15 cellular contexts compared by ENCODE assay signal in the genomic region with DNA sequence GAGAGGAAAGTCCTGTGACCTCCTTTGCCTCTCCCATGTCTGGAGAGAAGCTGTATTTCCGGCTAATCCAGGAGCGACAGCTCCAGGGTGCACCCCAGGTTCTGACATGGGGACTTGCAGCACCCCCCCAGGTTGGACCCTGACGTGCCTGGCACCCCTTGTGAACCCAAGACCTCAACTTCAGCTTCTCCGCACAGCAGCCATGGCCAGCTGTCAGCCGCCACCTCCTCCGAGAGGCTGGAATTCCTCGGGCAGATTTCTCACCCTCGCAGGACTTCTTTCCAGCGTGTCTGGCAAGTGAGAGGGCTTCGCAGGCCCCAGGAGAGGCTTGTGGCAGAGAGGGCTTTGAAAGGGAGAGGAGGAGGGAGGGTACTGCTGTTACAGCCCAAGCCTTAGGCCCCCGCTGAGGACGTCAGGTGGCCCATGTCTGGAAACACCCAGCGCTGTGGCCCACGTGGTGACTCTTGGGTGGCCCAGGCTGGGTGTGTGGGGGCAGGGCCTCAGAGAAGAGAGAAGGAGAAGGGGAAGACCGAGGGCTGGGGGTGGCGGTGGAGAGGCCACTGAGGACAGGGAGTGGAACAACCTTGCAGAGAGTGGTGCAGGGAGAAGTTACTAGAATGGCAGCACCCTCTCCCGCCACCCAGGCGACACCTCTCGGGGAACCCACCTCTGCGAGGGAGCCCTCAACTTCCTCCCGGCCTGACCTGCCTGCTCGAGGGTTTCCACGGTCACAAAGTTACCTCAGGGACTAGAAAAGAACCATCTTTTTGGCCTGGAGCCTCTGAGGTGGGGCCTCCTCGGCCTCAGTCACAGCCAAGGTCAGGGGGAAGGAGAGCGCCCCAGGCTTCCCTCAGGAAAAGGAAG. TPM values are rescaled to one million over a fixed set of nuclear protein-coding genes. Genes with fewer than 3 reads are reported as not detected.
A peak's percentile ranks its signal among the peaks of the same experiment; 100 is the strongest.
DNase-seq lines count a peak whose midpoint lies in the region; ATAC-seq and TF ChIP-seq lines count a peak whose summit lies in the region.
"Had no signal": no experiment of that assay in that cellular context is flagged by ENCODE, and none has a peak within 500 bp of the region (broad histone marks: within the 10 kb centered on the region; RNA-seq: fewer than 3 reads in every experiment).

No MANE protein-coding gene starts in this region.

- no CpG with 5 or more reads among the region's 25 CpGs for WGBS in H9 (ENCODE audit: extremely low coverage, insufficient read length, low lambda C conversion rate)
- 68 to 79% methylated on average over 14 to 25 of the region's 25 CpGs for WGBS in body of pancreas, 2 donors
- 56% methylated on average over 15 of the region's 25 CpGs for WGBS in right lobe of liver (ENCODE audit: insufficient coverage, low coverage, low lambda C conversion rate, missing lambda C conversion rate)

- H3K27ac Mint-ChIP-seq in H9: no peak overlapping the region; a peak in 1 of 7 replicates

- H3K4me1 Mint-ChIP-seq in H9: 0 out of 4 replicates have a peak, but pooled peaks cover 0 to 3% of the 10 kb centered on the region in 2 experiments

- H3K36me3 Mint-ChIP-seq in H9 (ENCODE audit: insufficient read depth in 1 of 3, low read depth in 3 of 3): no peaks in the 10 kb centered on the region

- H3K27me3 ChIP-seq in H9 (ENCODE audit: insufficient read depth, low read length): no peaks in the 10 kb centered on the region
- H3K27me3 ChIP-seq in body of pancreas: no peaks in the 10 kb centered on the region
- no peaks in the 10 kb centered on the region for H3K27me3 ChIP-seq in right lobe of liver
- H3K27me3 ChIP-seq in gastrocnemius medialis: no peaks in the 10 kb centered on the region
- H3K27me3 ChIP-seq: BE2C, transverse colon had no signal

- peak; percentile 13 for ATAC-seq in body of pancreas
- ATAC-seq in right lobe of liver: peak in 1 of 4 donors; percentile 48
- peak in 1 of 2 donors; percentile 16 for ATAC-seq in gastrocnemius medialis
- ATAC-seq in GM18868 (IDR thresholded peaks at IDR 0.05; ENCODE audit: unreplicated experiment): no peak
- ATAC-seq in GM21515 (IDR thresholded peaks at IDR 0.05; ENCODE audit: unreplicated experiment): no peak
- ATAC-seq in GM18873 (IDR thresholded peaks at IDR 0.05; ENCODE audit: low FRiP score, unreplicated experiment): no peak

- no peak overlapping the region for H2AK5ac ChIP-seq in H9 (ENCODE audit: insufficient read length, low read length)

- no peak overlapping the region for H3K4me3 Mint-ChIP-seq in H9

- H3K4me2 ChIP-seq in H9 (ENCODE audit: insufficient read depth, insufficient read length, low read length): no peak overlapping the region

- in situ Hi-C loops in gastrocnemius medialis (cut with MboI; ENCODE audit: low sequenced_read_pairs in 4 of 4): loop anchor here in 2 of 4 donors (25.0 kb wide), 1 partner anchor 153 kb away; no protein-coding TSS in a partner anchor

- H3K27ac ChIP-seq in H9 (ENCODE audit: insufficient read length, low read depth, low read length) (no peak overlapping the region), body of pancreas (no peak overlapping the region), right lobe of liver (no peak overlapping the region), gastrocnemius medialis (peak overlapping the region; percentile 53 to 74 (median 56))
- H3K27ac ChIP-seq: transverse colon had no signal

- H3K56ac ChIP-seq in H9 (ENCODE audit: insufficient read length, low read depth, low read length): no peak overlapping the region

- DNase-seq in H9: peak; percentile 31
- no peak for DNase-seq in body of pancreas
- DNase-seq in right lobe of liver: peak in 2 of 3 donors; percentile 46 to 56
- no peak for DNase-seq in gastrocnemius medialis
- DNase-seq in activated CD8-positive, alpha-beta memory T cell treated with anti-CD3 and anti-CD28 coated beads, Interleukin-2, amount 50 U/mL, for 48 hours: no peak
- DNase-seq: activated naive CD4-positive, alpha-beta T cell treated with anti-CD3 and anti-CD28 coated beads, Interleukin-2, amount 50 U/mL, for 16 hours; BE2C; caudate nucleus; DMS79; NCI-H345; OCI-M1; transverse colon had no signal

- H4K5ac ChIP-seq in H9 (ENCODE audit: insufficient read length, low read depth, low read length): no peak overlapping the region

- H3K14ac ChIP-seq in H9 (ENCODE audit: insufficient read depth, low read length): no peak overlapping the region

- no peak overlapping the region for H3K9ac ChIP-seq in H9 (ENCODE audit: extremely low read depth, insufficient read length, low read length)

- H3T11ph ChIP-seq in H9 (ENCODE audit: low read length): no peak overlapping the region

- H2BK15ac ChIP-seq in H9 (ENCODE audit: low read depth, low read length): no peak overlapping the region

- H3K79me2 ChIP-seq in H9 (ENCODE audit: insufficient read depth, low read length): no peaks in the 10 kb centered on the region

- no peak for TF ChIP-seq POLR2A in body of pancreas (IDR thresholded peaks at IDR 0.05)
- TF ChIP-seq POLR2A in right lobe of liver (IDR thresholded peaks at IDR 0.05): no peak
- no peak for TF ChIP-seq POLR2A in gastrocnemius medialis (IDR thresholded peaks at IDR 0.05)

- TF ChIP-seq CTCF in H9 (conservative IDR thresholded peaks at IDR 0.05) (no peak), body of pancreas (IDR thresholded peaks at IDR 0.05) (no peak), right lobe of liver (IDR thresholded peaks at IDR 0.05) (no peak), gastrocnemius medialis (IDR thresholded peaks at IDR 0.05 in 4 of 5, conservative IDR thresholded peaks at IDR 0.05 in 1 of 5) (no peak)

- H3K36me3 ChIP-seq in body of pancreas (replicated peaks in 1 of 2; ENCODE audit: insufficient read depth in 1 of 2, low read depth in 2 of 2) (no peaks in the 10 kb centered on the region), right lobe of liver (no peaks in the 10 kb centered on the region), gastrocnemius medialis (no peaks in the 10 kb centered on the region)
- H3K36me3 ChIP-seq: BE2C, transverse colon had no signal

- H2BK20ac ChIP-seq in H9 (ENCODE audit: low read depth, low read length, poor library complexity, severe bottlenecking): no peak overlapping the region

- no peaks in the 10 kb centered on the region for H4K20me1 ChIP-seq in H9 (ENCODE audit: control insufficient read depth, insufficient read depth, insufficient read length)

- H3K4me3 ChIP-seq in body of pancreas: no peak overlapping the region
- no peak overlapping the region for H3K4me3 ChIP-seq in right lobe of liver
- no peak overlapping the region for H3K4me3 ChIP-seq in gastrocnemius medialis
- H3K4me3 ChIP-seq: transverse colon had no signal

- H2BK120ac ChIP-seq in H9 (ENCODE audit: low read depth, low read length, poor library complexity, severe bottlenecking): no peak overlapping the region

- no peak overlapping the region for H3K4ac ChIP-seq in H9 (ENCODE audit: low read depth, low read length)

- H4K8ac ChIP-seq in H9 (replicated peaks; ENCODE audit: insufficient read length, low read depth, low read length): no peak overlapping the region

- H3K9me3 ChIP-seq in H9 (ENCODE audit: control insufficient read depth, low read depth, low read length) (no peaks in the 10 kb centered on the region), body of pancreas (no peaks in the 10 kb centered on the region), right lobe of liver (no peaks in the 10 kb centered on the region), gastrocnemius medialis (no peaks in the 10 kb centered on the region)
- H3K9me3 ChIP-seq: BE2C, transverse colon had no signal

- H3K9me3 Mint-ChIP-seq in H9: no peaks in the 10 kb centered on the region

- H4K91ac ChIP-seq in H9 (ENCODE audit: insufficient read length, low read depth, low read length): no peak overlapping the region

- peaks cover 2% of the 10 kb centered on the region for H3K23me2 ChIP-seq in H9 (ENCODE audit: insufficient read length, low read depth, low read length, poor library complexity, severe bottlenecking)

- no peak overlapping the region for H2AFZ ChIP-seq in H9 (ENCODE audit: low read length)

- no peaks in the 10 kb centered on the region for H3K79me1 ChIP-seq in H9 (ENCODE audit: insufficient read depth, low read depth, low read length, poor library complexity, severe bottlenecking)

- no peak overlapping the region for H3K18ac ChIP-seq in H9 (ENCODE audit: insufficient read length, low read depth, low read length)

- no peak overlapping the region for H3K23ac ChIP-seq in H9 (ENCODE audit: insufficient read length, low read depth, low read length)

- intact Hi-C loops in body of pancreas (cut with DNase I) (no loop called here), right lobe of liver (cut with DNase I) (no loop called here), gastrocnemius medialis (cut with DNase I; ENCODE audit: low total_unique reads) (loop anchor here (2.0 kb wide), 1 partner anchor 18 kb away; no protein-coding TSS in a partner anchor)

- H3K4me1 ChIP-seq in H9 (ENCODE audit: insufficient read depth, low read length) (no peaks in the 10 kb centered on the region), body of pancreas (no peaks in the 10 kb centered on the region), right lobe of liver (no peaks in the 10 kb centered on the region), gastrocnemius medialis (peaks cover 33 to 44% of the 10 kb centered on the region in 2 donors)

- no peak overlapping the region for H2BK12ac ChIP-seq in H9 (ENCODE audit: insufficient read length, low read depth, low read length)

- no peak overlapping the region for H2BK5ac ChIP-seq in H9 (ENCODE audit: insufficient read length, low read length)

- H3K27me3 Mint-ChIP-seq in H9 (ENCODE audit: low read depth): peaks cover 2% of the 10 kb centered on the region; the same call in 1 of the 2 replicates

RNA-seq across cellular contexts. Expression of gene RPS6KL1, which starts 11.6 kb away (rescaled TPM):
- 13.8 and 18.8 TPM in 2 replicates for total RNA-seq in H9 (2021)
- 10 to 100 TPM in 1 of 2 donors, 1 to 10 TPM in 1; 8.0 to 16.2 TPM for total RNA-seq in body of pancreas
- total RNA-seq in right lobe of liver: 1 to 10 TPM; 3.9 to 7.9 (median 4.9) TPM
- total RNA-seq in gastrocnemius medialis: 10 to 100 TPM; 11.7 to 34.4 (median 18.7) TPM

RNA-seq across cellular contexts. Expression of gene PGF, which starts 20.7 kb away (rescaled TPM):
- total RNA-seq in H9 (2021) (2.3 and 2.8 TPM in 2 replicates), body of pancreas (1 to 10 TPM; 2.3 to 6.6 TPM), right lobe of liver (1 to 10 TPM in 5 of 6 experiments, under 1 TPM in 1; 0.55 to 4.2 (median 2.1) TPM), gastrocnemius medialis (1 to 10 TPM; 2.2 to 7.8 (median 3.8) TPM)

RNA-seq across cellular contexts. Expression of gene DLST, which starts 53.0 kb away (rescaled TPM):
- total RNA-seq in H9 (2021) (116 and 120 TPM in 2 replicates), body of pancreas (10 to 100 TPM; 33.7 to 36.3 TPM), right lobe of liver (100 to 1,000 TPM in 1 of 6 experiments, 10 to 100 TPM in 5; 63.8 to 112 (median 68.8) TPM), gastrocnemius medialis (100 to 1,000 TPM in 2 of 4 donors, 10 to 100 TPM in 2; 71.3 to 157 (median 105) TPM)

RNA-seq across cellular contexts. Expression of gene PROX2, which starts 58.8 kb away (rescaled TPM):
- total RNA-seq in H9 (2021) (not detected in 2 replicates), body of pancreas (under 1 TPM in 1 of 2 donors, not detected in 1; 0.52 TPM), right lobe of liver (not detected), gastrocnemius medialis (not detected)

Comparison
In these comparisons a context has a peak if more than half of its experiments do, and no peak if none do; other contexts are left out.
1. DNase-seq: peak in H9 (single experiment) and right lobe of liver (2 of 3); none in body of pancreas (0 of 4), gastrocnemius medialis (0 of 2) and activated CD8-positive, alpha-beta memory T cell treated with anti-CD3 and anti-CD28 coated beads, Interleukin-2, amount 50 U/mL, for 48 hours (single experiment).
2. H3K27ac ChIP-seq: peak in gastrocnemius medialis (4 of 4); none in H9 (single experiment), body of pancreas (0 of 4) and right lobe of liver (0 of 3).